Comparison of ENCODE assay signal across 13 cellular contexts in genomic region chr12:24222968-24223367, GRCh38.
DNase-seq lines count a peak whose midpoint lies in the region; ATAC-seq lines count a peak whose summit lies in the region.
"Had no signal": no experiment of that assay in that cellular context is flagged by ENCODE, and none has a peak within 500 bp of the region (broad histone marks: within the 10 kb centered on the region; RNA-seq: fewer than 3 reads in every experiment).

No MANE protein-coding gene starts in this region.

- in situ Hi-C loops in SK-MEL-5 (cut with HindIII; ENCODE audit: low pct_unique_long_range_greater_than_20kb, low sequenced_read_pairs) = no loop called here

- peak; percentile 87 for DNase-seq in HCEC 1CT
- peak; percentile 74 for DNase-seq in SK-MEL-5 (ENCODE audit: low read depth, low spot score)
- peak; percentile 95 for DNase-seq in fibroblast of gingiva (ENCODE audit: low read depth)
- DNase-seq in renal cortical epithelial cell (ENCODE audit: low read depth) = peak; percentile 88
- DNase-seq in mucosa of gallbladder (ENCODE audit: low spot score) = no peak
- no peak for DNase-seq in DMS 273 treated with DMSO at 0.1 percent for 48 hours (lab: John Stamatoyannopoulos, UW)
- DNase-seq: cortex of kidney, kidney, NCI-H1092, NCI-H2227 treated with DMSO at 0.1 percent for 48 hours, psoas muscle had no signal

- no peak for ATAC-seq in GM18502 (IDR thresholded peaks at IDR 0.05; ENCODE audit: poor library complexity, unreplicated experiment)
- ATAC-seq: activated CD4-positive, CD25-positive, alpha-beta regulatory T cell treated with anti-CD3 and anti-CD28 coated beads, Interleukin-2, amount 50 U/mL, for 24 hours; psoas muscle had no signal

Comparison
In these comparisons a context has a peak if more than half of its experiments do, and no peak if none do; other contexts are left out.
1. DNase-seq: peak in HCEC 1CT (single experiment), SK-MEL-5 (single experiment), fibroblast of gingiva (single experiment) and renal cortical epithelial cell (single experiment); none in mucosa of gallbladder (single experiment) and DMS 273 treated with DMSO at 0.1 percent for 48 hours (single experiment).